ENCODE assay signal across 1 cellular context in the genomic region with DNA sequence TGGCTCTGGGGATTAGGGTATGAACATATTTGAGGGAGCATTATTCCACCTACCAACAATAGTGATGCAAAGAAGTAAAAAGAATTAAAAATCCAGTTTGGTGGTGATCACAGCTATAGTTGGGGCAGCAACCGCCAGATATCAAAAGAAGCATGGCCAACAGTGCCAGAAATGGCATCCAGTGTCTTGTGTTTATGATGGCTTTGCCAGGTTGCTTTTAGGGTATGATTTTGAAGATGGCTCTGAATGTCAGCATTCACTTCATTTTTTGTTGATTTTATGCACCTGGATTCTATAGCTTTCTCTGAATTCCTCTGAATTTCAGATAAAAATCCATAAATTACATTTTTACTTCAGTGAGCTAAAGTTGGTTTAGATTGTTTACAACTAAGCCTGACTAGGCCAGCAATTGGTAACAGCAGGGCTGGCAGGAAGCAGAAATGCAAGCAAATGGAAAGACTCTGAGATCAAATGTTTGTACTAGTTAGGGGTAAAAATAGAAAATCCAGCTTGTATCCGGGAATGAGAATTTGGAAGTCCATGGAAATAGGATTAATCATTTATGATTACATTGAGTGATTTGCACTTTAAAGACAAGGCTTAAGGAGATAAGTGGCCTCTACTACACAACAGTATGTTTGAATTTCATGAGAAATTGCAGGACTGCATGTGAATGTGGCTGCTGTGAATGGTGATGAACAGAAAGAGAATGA.
TF ChIP-seq lines count a peak whose summit lies in the region.

No MANE protein-coding gene starts in this region.

TF ChIP-seq in GM23338, 12 proteins besides CTCF, POLR2A, EP300 and RAD21 (continued from another document):
- TF ChIP-seq, protein P1, sequence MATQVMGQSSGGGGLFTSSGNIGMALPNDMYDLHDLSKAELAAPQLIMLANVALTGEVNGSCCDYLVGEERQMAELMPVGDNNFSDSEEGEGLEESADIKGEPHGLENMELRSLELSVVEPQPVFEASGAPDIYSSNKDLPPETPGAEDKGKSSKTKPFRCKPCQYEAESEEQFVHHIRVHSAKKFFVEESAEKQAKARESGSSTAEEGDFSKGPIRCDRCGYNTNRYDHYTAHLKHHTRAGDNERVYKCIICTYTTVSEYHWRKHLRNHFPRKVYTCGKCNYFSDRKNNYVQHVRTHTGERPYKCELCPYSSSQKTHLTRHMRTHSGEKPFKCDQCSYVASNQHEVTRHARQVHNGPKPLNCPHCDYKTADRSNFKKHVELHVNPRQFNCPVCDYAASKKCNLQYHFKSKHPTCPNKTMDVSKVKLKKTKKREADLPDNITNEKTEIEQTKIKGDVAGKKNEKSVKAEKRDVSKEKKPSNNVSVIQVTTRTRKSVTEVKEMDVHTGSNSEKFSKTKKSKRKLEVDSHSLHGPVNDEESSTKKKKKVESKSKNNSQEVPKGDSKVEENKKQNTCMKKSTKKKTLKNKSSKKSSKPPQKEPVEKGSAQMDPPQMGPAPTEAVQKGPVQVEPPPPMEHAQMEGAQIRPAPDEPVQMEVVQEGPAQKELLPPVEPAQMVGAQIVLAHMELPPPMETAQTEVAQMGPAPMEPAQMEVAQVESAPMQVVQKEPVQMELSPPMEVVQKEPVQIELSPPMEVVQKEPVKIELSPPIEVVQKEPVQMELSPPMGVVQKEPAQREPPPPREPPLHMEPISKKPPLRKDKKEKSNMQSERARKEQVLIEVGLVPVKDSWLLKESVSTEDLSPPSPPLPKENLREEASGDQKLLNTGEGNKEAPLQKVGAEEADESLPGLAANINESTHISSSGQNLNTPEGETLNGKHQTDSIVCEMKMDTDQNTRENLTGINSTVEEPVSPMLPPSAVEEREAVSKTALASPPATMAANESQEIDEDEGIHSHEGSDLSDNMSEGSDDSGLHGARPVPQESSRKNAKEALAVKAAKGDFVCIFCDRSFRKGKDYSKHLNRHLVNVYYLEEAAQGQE (IDR thresholded peaks at IDR 0.05; ENCODE audit: unreplicated experiment): no peak
- TF ChIP-seq EZH2 (IDR thresholded peaks at IDR 0.05; ENCODE audit: low read depth, unreplicated experiment) (no peak), STAT1 (IDR thresholded peaks at IDR 0.05; ENCODE audit: unreplicated experiment) (no peak), ZNF114 (CRISPR knock-in tag; IDR thresholded peaks at IDR 0.05) (no peak), CREB1 (CRISPR knock-in tag; IDR thresholded peaks at IDR 0.05; ENCODE audit: low read depth) (no peak), ETS1 (IDR thresholded peaks at IDR 0.05) (no peak), ZNF331 (CRISPR knock-in tag; IDR thresholded peaks at IDR 0.05; ENCODE audit: low read depth) (no peak)
